In the genomic region with DNA sequence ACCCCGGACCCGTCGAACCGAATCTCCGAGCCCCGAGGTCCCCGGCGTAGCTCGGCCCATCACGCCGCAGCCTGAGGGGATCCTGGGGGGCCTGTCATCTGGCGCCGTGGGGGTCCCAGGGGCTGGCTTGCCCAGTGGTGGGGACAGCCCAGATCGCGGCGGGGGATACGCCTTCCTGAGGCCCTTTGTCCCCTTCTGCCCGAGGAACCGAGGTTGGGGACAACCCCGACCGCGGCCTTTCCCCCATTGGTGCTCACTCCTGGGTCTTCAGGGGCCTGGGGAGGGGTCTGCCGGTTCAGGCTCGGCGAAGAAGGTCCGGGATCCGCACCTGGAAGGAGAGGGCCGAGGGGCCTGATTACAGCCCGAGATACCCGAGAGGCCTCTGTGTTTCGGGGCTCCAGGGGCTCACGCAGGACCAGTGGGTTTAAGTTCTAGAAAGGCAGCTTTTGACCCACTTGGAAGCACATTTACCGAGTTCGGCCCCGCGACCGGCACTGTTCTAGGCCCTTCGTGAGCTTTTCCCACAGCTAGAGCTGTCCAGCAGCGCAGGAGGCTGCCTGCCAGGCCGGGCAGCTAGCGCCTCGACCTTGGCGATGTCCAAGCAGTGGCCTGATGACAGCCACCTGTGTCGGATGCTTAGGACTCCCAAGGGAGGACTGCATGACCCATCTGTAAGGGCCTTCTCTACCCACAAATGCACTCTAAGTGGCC, we compare ENCODE assay signal across 8 cellular contexts. TPM values are rescaled to one million over a fixed set of nuclear protein-coding genes. Genes with fewer than 3 reads are reported as not detected.
DNase-seq lines count a peak whose midpoint lies in the region; ATAC-seq and TF ChIP-seq lines count a peak whose summit lies in the region.

No MANE protein-coding gene starts in this region.

- H3K27ac ChIP-seq in WERI-Rb-1, result peak overlapping the region; percentile 67

- H3K4me3 ChIP-seq in WERI-Rb-1 (ENCODE audit: low read depth, low read length) (peak overlapping the region; percentile 86), retinal pigment epithelial cell (ENCODE audit: low read length) (peak overlapping the region; percentile 93)

- DNase-seq in NCI-H748 (lab: John Stamatoyannopoulos, UW; ENCODE audit: unreplicated experiment) (peak; percentile 30), NCI-H748 treated with DMSO at 0.1 percent for 48 hours (lab: John Stamatoyannopoulos, UW) (no peak), WERI-Rb-1 (no peak), cardiac septum (ENCODE audit: low spot score) (peak; percentile 83), retinal pigment epithelial cell (ENCODE audit: low read depth) (no peak), GM10248 (ENCODE audit: extremely low spot score) (no peak), cortex of kidney (lab: John Stamatoyannopoulos, UW) (no peak)

- no peaks in the 10 kb centered on the region for H3K27me3 ChIP-seq in WERI-Rb-1 (ENCODE audit: insufficient read depth, low read depth, severe bottlenecking)

- peaks cover 9% of the 10 kb centered on the region for H3K36me3 ChIP-seq in WERI-Rb-1

- no peak for TF ChIP-seq CTCF in WERI-Rb-1 (IDR thresholded peaks at IDR 0.05; ENCODE audit: low read depth, low read length)
- no peak for TF ChIP-seq CTCF in retinal pigment epithelial cell (conservative IDR thresholded peaks at IDR 0.05; ENCODE audit: low read depth, low read length)
- TF ChIP-seq CTCF in GM10248 (IDR thresholded peaks at IDR 0.05; ENCODE audit: control extremely low read depth, extremely low read depth, low read depth, missing control alignments), result no peak

- H3K9me3 ChIP-seq in WERI-Rb-1 (ENCODE audit: severe bottlenecking), result no peaks in the 10 kb centered on the region

- POLR2A ChIA-PET in GM10248 (lab: Yijun Ruan, JAX), result interaction anchor here (0.7 to 1.0 kb wide), 3 partner anchors 11 to 450 kb away, joined by 3 to 4 read pairs (median 4); partner anchors contain the start of gene ISG20

- intact Hi-C loops in cardiac septum (cut with DNase I), result loop anchor here (2.0 to 5.0 kb wide), 2 partner anchors 30 to 49 kb away; no protein-coding TSS in a partner anchor

- peak; percentile 0 for ATAC-seq in HG02970 (IDR thresholded peaks at IDR 0.05; ENCODE audit: low FRiP score, unreplicated experiment)

- CTCF ChIA-PET in GM10248 (lab: Yijun Ruan, JAX), result interaction anchor here (1.0 to 6.6 kb wide), 13 partner anchors 13 to 119 kb away, joined by 3 to 58 read pairs (median 5); no protein-coding TSS in a partner anchor

RNA-seq across cellular contexts. Expression of gene ABHD2, which starts 0.5 kb away (rescaled TPM):
- 185 TPM for total RNA-seq in cardiac septum

Comparison
In these comparisons a context has a peak if more than half of its experiments do, and no peak if none do; other contexts are left out.
1. DNase-seq: peak in NCI-H748 (single experiment) and cardiac septum (single experiment); none in NCI-H748 treated with DMSO at 0.1 percent for 48 hours (single experiment), WERI-Rb-1 (single experiment), retinal pigment epithelial cell (single experiment), GM10248 (single experiment) and cortex of kidney (single experiment).